In the genomic region with DNA sequence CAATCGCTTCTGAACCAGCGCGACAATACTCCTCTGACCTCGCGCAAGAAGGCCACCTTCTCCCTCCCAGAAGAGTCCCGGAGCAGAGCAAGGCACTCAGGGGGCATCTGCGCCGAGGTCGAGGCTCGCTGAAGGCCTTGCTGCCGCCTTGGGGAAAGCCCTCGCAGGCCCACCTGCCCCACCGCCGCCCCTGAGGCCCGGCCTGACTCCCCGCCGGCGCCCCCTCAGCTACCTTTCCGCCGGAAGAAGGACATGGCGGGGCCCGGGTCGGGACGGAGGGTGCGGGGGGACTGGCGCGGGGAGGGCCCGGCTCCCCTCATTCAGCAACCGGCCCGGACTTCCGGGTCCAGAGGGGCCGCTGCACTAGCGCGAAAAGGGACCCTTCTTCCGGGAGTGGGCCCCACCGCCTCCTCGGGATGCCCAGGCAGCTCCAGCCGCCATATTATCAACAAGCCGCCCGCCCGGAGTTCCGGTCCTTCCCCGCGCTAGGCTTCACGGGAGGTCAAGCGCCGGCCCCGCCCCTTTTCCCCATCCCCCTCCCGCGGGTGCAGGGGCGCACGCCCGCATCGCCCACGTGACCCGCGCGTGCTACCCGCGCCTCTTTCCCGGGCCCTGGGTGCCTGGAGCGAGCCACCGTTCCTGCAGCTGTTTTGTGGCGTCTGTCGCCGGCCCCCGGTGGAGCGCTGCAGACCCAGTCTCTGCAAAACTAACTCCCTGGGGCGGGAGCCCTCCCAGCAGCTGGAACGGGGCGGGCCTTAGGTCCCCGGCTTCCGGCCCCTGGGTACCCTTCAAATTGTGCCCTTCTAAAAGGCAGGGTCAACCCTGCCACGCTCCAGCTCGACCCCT, we compare ENCODE assay signal across 1 cellular context.
TF ChIP-seq lines count a peak whose summit lies in the region.

Gene AKAP10, minus strand, starts transcription at position 469 of the 846 bp plus-strand sequence. Its CDS starts 149 bp downstream, at position 320.

TF ChIP-seq in GM12878, 131 proteins besides CTCF, POLR2A, EP300 and RAD21 (continued from another document):
- TF ChIP-seq, protein P1, sequence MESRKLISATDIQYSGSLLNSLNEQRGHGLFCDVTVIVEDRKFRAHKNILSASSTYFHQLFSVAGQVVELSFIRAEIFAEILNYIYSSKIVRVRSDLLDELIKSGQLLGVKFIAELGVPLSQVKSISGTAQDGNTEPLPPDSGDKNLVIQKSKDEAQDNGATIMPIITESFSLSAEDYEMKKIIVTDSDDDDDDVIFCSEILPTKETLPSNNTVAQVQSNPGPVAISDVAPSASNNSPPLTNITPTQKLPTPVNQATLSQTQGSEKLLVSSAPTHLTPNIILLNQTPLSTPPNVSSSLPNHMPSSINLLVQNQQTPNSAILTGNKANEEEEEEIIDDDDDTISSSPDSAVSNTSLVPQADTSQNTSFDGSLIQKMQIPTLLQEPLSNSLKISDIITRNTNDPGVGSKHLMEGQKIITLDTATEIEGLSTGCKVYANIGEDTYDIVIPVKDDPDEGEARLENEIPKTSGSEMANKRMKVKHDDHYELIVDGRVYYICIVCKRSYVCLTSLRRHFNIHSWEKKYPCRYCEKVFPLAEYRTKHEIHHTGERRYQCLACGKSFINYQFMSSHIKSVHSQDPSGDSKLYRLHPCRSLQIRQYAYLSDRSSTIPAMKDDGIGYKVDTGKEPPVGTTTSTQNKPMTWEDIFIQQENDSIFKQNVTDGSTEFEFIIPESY (IDR thresholded peaks at IDR 0.05) = no peak
- TF ChIP-seq CREB1 (IDR thresholded peaks at IDR 0.05; ENCODE audit: low read depth) (no peak), ZNF622 (IDR thresholded peaks at IDR 0.05) (no peak), SRF (IDR thresholded peaks at IDR 0.05; ENCODE audit: low read depth in 2 of 2, low read length in 2 of 2) (0 out of 4 replicates have a peak, but pooled peaks of 1 of the 2 experiments have one; percentile 10), POLR2AphosphoS2 (IDR thresholded peaks at IDR 0.05; ENCODE audit: low read depth, low read length) (peak; percentile 79), RBBP5 (conservative IDR thresholded peaks at IDR 0.05) (no peak), FOS (IDR thresholded peaks at IDR 0.05; ENCODE audit: borderline replicate concordance, extremely low read depth, insufficient read length) (no peak), EGR1 (IDR thresholded peaks at IDR 0.05; ENCODE audit: borderline replicate concordance in 1 of 2, low read depth in 2 of 2, low read length in 2 of 2) (peak in 1 of 2 experiments; percentile 30; a peak in 2 of 3 replicates), USF1 (IDR thresholded peaks at IDR 0.05; ENCODE audit: borderline replicate concordance, extremely low read length, insufficient read depth, low read depth, low read length) (peak; percentile 95), SMAD1 (IDR thresholded peaks at IDR 0.05; ENCODE audit: low read depth, partially characterized antibody) (no peak), POLR2AphosphoS5 (IDR thresholded peaks at IDR 0.05; ENCODE audit: low read length) (peak; percentile 82), SUPT20H (IDR thresholded peaks at IDR 0.05; ENCODE audit: borderline replicate concordance, control insufficient read depth, low read depth, low read length) (no peak), USF2 (IDR thresholded peaks at IDR 0.05; ENCODE audit: borderline replicate concordance, low read depth, low read length) (peak; percentile 85), SIN3A (IDR thresholded peaks at IDR 0.05; ENCODE audit: low read depth, low read length) (peak; percentile 67), TCF3 (IDR thresholded peaks at IDR 0.05; ENCODE audit: borderline replicate concordance, insufficient read depth, low read depth, low read length) (peak; percentile 68; the same call in 1 of the 2 replicates), JUND (IDR thresholded peaks at IDR 0.05; ENCODE audit: low read depth, low read length) (no peak), ZSCAN29 (IDR thresholded peaks at IDR 0.05) (no peak), RAD51 (IDR thresholded peaks at IDR 0.05) (peak; percentile 92), RELB (IDR thresholded peaks at IDR 0.05; ENCODE audit: low read depth) (peak; percentile 70), NR2C2 (IDR thresholded peaks at IDR 0.05; ENCODE audit: borderline replicate concordance, control insufficient read depth, insufficient read length, low read depth) (no peak), ZNF687 (IDR thresholded peaks at IDR 0.05) (peak; percentile 82; the same call in 1 of the 2 replicates), HDAC2 (IDR thresholded peaks at IDR 0.05) (0 out of 2 replicates have a peak, but pooled peaks have one; percentile 6), SMAD5 (IDR thresholded peaks at IDR 0.05; ENCODE audit: low read depth) (peak; percentile 25; the same call in 1 of the 2 replicates), SREBF2 (IDR thresholded peaks at IDR 0.05; ENCODE audit: low read length) (no peak), IKZF1 (conservative IDR thresholded peaks at IDR 0.05) (peak; percentile 71), ATF3 (IDR thresholded peaks at IDR 0.05; ENCODE audit: borderline replicate concordance, extremely low read depth, low read depth, low read length) (peak; percentile 81; the same call in 1 of the 2 replicates), KAT2A (conservative IDR thresholded peaks at IDR 0.05; ENCODE audit: control insufficient read depth, low read depth, low read length) (no peak), BMI1 (IDR thresholded peaks at IDR 0.05; ENCODE audit: borderline replicate concordance) (no peak), MEF2B (IDR thresholded peaks at IDR 0.05; ENCODE audit: partially characterized antibody, poor library complexity, severe bottlenecking) (peak; percentile 49)
- TF ChIP-seq, protein P2, sequence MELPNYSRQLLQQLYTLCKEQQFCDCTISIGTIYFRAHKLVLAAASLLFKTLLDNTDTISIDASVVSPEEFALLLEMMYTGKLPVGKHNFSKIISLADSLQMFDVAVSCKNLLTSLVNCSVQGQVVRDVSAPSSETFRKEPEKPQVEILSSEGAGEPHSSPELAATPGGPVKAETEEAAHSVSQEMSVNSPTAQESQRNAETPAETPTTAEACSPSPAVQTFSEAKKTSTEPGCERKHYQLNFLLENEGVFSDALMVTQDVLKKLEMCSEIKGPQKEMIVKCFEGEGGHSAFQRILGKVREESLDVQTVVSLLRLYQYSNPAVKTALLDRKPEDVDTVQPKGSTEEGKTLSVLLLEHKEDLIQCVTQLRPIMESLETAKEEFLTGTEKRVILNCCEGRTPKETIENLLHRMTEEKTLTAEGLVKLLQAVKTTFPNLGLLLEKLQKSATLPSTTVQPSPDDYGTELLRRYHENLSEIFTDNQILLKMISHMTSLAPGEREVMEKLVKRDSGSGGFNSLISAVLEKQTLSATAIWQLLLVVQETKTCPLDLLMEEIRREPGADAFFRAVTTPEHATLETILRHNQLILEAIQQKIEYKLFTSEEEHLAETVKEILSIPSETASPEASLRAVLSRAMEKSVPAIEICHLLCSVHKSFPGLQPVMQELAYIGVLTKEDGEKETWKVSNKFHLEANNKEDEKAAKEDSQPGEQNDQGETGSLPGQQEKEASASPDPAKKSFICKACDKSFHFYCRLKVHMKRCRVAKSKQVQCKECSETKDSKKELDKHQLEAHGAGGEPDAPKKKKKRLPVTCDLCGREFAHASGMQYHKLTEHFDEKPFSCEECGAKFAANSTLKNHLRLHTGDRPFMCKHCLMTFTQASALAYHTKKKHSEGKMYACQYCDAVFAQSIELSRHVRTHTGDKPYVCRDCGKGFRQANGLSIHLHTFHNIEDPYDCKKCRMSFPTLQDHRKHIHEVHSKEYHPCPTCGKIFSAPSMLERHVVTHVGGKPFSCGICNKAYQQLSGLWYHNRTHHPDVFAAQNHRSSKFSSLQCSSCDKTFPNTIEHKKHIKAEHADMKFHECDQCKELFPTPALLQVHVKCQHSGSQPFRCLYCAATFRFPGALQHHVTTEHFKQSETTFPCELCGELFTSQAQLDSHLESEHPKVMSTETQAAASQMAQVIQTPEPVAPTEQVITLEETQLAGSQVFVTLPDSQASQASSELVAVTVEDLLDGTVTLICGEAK (IDR thresholded peaks at IDR 0.05; ENCODE audit: borderline replicate concordance) = peak; percentile 72
- TF ChIP-seq, protein P3, sequence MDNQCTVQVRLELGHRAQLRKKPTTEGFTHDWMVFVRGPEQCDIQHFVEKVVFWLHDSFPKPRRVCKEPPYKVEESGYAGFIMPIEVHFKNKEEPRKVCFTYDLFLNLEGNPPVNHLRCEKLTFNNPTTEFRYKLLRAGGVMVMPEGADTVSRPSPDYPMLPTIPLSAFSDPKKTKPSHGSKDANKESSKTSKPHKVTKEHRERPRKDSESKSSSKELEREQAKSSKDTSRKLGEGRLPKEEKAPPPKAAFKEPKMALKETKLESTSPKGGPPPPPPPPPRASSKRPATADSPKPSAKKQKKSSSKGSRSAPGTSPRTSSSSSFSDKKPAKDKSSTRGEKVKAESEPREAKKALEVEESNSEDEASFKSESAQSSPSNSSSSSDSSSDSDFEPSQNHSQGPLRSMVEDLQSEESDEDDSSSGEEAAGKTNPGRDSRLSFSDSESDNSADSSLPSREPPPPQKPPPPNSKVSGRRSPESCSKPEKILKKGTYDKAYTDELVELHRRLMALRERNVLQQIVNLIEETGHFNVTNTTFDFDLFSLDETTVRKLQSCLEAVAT (IDR thresholded peaks at IDR 0.05) = no peak
- TF ChIP-seq, protein P4, sequence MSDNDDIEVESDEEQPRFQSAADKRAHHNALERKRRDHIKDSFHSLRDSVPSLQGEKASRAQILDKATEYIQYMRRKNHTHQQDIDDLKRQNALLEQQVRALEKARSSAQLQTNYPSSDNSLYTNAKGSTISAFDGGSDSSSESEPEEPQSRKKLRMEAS (IDR thresholded peaks at IDR 0.05; ENCODE audit: low read depth, low read length) = peak; percentile 97
- TF ChIP-seq, protein P5, sequence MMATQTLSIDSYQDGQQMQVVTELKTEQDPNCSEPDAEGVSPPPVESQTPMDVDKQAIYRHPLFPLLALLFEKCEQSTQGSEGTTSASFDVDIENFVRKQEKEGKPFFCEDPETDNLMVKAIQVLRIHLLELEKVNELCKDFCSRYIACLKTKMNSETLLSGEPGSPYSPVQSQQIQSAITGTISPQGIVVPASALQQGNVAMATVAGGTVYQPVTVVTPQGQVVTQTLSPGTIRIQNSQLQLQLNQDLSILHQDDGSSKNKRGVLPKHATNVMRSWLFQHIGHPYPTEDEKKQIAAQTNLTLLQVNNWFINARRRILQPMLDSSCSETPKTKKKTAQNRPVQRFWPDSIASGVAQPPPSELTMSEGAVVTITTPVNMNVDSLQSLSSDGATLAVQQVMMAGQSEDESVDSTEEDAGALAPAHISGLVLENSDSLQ (IDR thresholded peaks at IDR 0.05) = no peak
